Comparison of ENCODE assay signal across 25 cellular contexts in genomic region chr22:48871176-48871840, GRCh38.
"Had no signal": no experiment of that assay in that cellular context is flagged by ENCODE, and none has a peak within 500 bp of the region (broad histone marks: within the 10 kb centered on the region; RNA-seq: fewer than 3 reads in every experiment).

No MANE protein-coding gene starts in this region.

- H3K36me3 ChIP-seq: breast epithelium, esophagus muscularis mucosa, neural progenitor cell, right lobe of liver, vagina had no signal

- H3K27ac ChIP-seq: breast epithelium, esophagus muscularis mucosa, foreskin keratinocyte, neural progenitor cell, right lobe of liver, vagina had no signal

- H3K27me3 ChIP-seq: foreskin keratinocyte, neural progenitor cell, right lobe of liver, vagina had no signal

- H3K4me3 ChIP-seq: breast epithelium, esophagus muscularis mucosa, neural progenitor cell, right lobe of liver, vagina had no signal

- H3K9me3 ChIP-seq: breast epithelium, right lobe of liver, vagina had no signal

- DNase-seq: activated CD4-positive, alpha-beta T cell treated with anti-CD3 and anti-CD28 coated beads for 4 hours; activated CD4-positive, alpha-beta T cell treated with anti-CD3 and anti-CD28 coated beads, Interleukin-2, amount 50 U/mL, for 4 hours; activated naive CD4-positive, alpha-beta T cell; activated T-cell treated with anti-CD3 and anti-CD28 coated beads for 4 hours; activated T-cell treated with anti-CD3 and anti-CD28 coated beads, Interleukin-2, amount 50 U/mL, for 72 hours; dermis blood vessel endothelial cell; effector CD4-positive, alpha-beta T cell; foreskin keratinocyte; mesenchymal stem cell; natural killer cell; small intestine; stimulated activated CD4-positive, alpha-beta T cell treated with anti-CD3 and anti-CD28 coated beads, Interleukin-1b, Interleukin-23, amount 100 ng/mL, for 48 hours; stimulated activated CD4-positive, alpha-beta T cell treated with anti-CD3 and anti-CD28 coated beads, Interleukin-4, amount 100 ng/mL, for 4 hours; stimulated activated CD8-positive, alpha-beta memory T cell treated with anti-CD3 and anti-CD28 coated beads, Interleukin-4, amount 100 ng/mL, for 48 hours; stimulated activated naive CD8-positive, alpha-beta T cell treated with anti-CD3 and anti-CD28 coated beads, Interleukin-15, amount 100 ng/mL, for 72 hours; substantia nigra; T-helper 2 cell had no signal

- H3K4me1 ChIP-seq: breast epithelium, esophagus muscularis mucosa, foreskin keratinocyte, right lobe of liver, vagina had no signal

- ATAC-seq: activated naive CD4-positive, alpha-beta T cell treated with anti-CD3 and anti-CD28 coated beads, Interleukin-2, amount 50 U/mL, for 72 hours; activated T-cell treated with anti-CD3 and anti-CD28 coated beads, Interleukin-2, amount 50 U/mL, for 72 hours; foreskin keratinocyte; natural killer cell; stimulated activated memory B cell treated with anti-CD40 and anti-IgM and Interleukin-4, amounts not matched to agents 10 μg/mL and 1 μg/mL and 100 μg/mL, for 72 hours; stimulated activated naive CD8-positive, alpha-beta T cell treated with anti-CD3 and anti-CD28 coated beads, Interleukin-15, amount 100 ng/mL, for 72 hours; WTC11 had no signal
